Comparison of ENCODE assay signal across 8 cellular contexts in genomic region chr2:197378494-197378972, GRCh38. TPM values are rescaled to one million over a fixed set of nuclear protein-coding genes. Genes with fewer than 3 reads are reported as not detected.
DNase-seq lines count a peak whose midpoint lies in the region; ATAC-seq and TF ChIP-seq lines count a peak whose summit lies in the region.

No MANE protein-coding gene starts in this region.

- H3K36me3 Mint-ChIP-seq in CD4-positive, CD25-positive, alpha-beta regulatory T cell: no peaks in the 10 kb centered on the region
- no peaks in the 10 kb centered on the region for H3K36me3 Mint-ChIP-seq in activated CD4-positive, alpha-beta memory T cell treated with anti-CD3 and anti-CD28 coated beads for 36 hours
- H3K36me3 Mint-ChIP-seq in mesothelial cell of epicardium: no peaks in the 10 kb centered on the region

- POLR2A ChIA-PET in activated CD4-positive, alpha-beta memory T cell treated with anti-CD3 and anti-CD28 coated beads for 36 hours (lab: Charles Lee): no interaction called here

- H3K36me3 ChIP-seq in CD4-positive, CD25-positive, alpha-beta regulatory T cell (ENCODE audit: control insufficient read depth, insufficient read depth, low read length): no peaks in the 10 kb centered on the region

- intact Hi-C loops in activated CD4-positive, alpha-beta memory T cell treated with anti-CD3 and anti-CD28 coated beads for 36 hours (cut with micrococcal nuclease): loop anchor here (1.0 to 5.0 kb wide), 7 partner anchors 66 to 628 kb away; partner anchors contain the start of gene ANKRD44

- H3K27ac ChIP-seq in CD4-positive, CD25-positive, alpha-beta regulatory T cell (ENCODE audit: insufficient read depth, low read length, poor library complexity, severe bottlenecking): no peak overlapping the region

- peaks cover 20% of the 10 kb centered on the region for H3K27me3 Mint-ChIP-seq in CD4-positive, CD25-positive, alpha-beta regulatory T cell
- peaks cover 4% of the 10 kb centered on the region for H3K27me3 Mint-ChIP-seq in activated CD4-positive, alpha-beta memory T cell treated with anti-CD3 and anti-CD28 coated beads for 36 hours
- peaks cover 3% of the 10 kb centered on the region for H3K27me3 Mint-ChIP-seq in mesothelial cell of epicardium (ENCODE audit: low read depth)

- H3K9me3 Mint-ChIP-seq in CD4-positive, CD25-positive, alpha-beta regulatory T cell: no peaks in the 10 kb centered on the region
- H3K9me3 Mint-ChIP-seq in activated CD4-positive, alpha-beta memory T cell treated with anti-CD3 and anti-CD28 coated beads for 36 hours: no peaks in the 10 kb centered on the region
- no peaks in the 10 kb centered on the region for H3K9me3 Mint-ChIP-seq in mesothelial cell of epicardium

- no peaks in the 10 kb centered on the region for H3K9me3 ChIP-seq in CD4-positive, CD25-positive, alpha-beta regulatory T cell (ENCODE audit: control insufficient read depth in 2 of 2, low read length in 2 of 2)

- peaks cover 5 to 11% (median 6%) of the 10 kb centered on the region in 4 donors for H3K4me1 Mint-ChIP-seq in CD4-positive, CD25-positive, alpha-beta regulatory T cell
- H3K4me1 Mint-ChIP-seq in activated CD4-positive, alpha-beta memory T cell treated with anti-CD3 and anti-CD28 coated beads for 36 hours (ENCODE audit: low read depth): peaks cover 15% of the 10 kb centered on the region
- H3K4me1 Mint-ChIP-seq in mesothelial cell of epicardium: peaks cover 12% of the 10 kb centered on the region

- H3K4me3 ChIP-seq in CD4-positive, CD25-positive, alpha-beta regulatory T cell (ENCODE audit: low read depth, low read length): no peak overlapping the region

- CTCF ChIA-PET in activated CD4-positive, alpha-beta memory T cell treated with anti-CD3 and anti-CD28 coated beads for 36 hours (lab: Charles Lee): interaction anchor here (0.7 to 5.5 kb wide), 14 partner anchors 44 to 579 kb away, joined by 3 to 42 read pairs (median 4); partner anchors contain the start of gene GTF3C3

- peak overlapping the region in 1 of 3 donors; percentile 60 for H3K27ac Mint-ChIP-seq in CD4-positive, CD25-positive, alpha-beta regulatory T cell
- H3K27ac Mint-ChIP-seq in activated CD4-positive, alpha-beta memory T cell treated with anti-CD3 and anti-CD28 coated beads for 36 hours: no peak overlapping the region
- H3K27ac Mint-ChIP-seq in mesothelial cell of epicardium: peak overlapping the region; percentile 31

- H3K4me1 ChIP-seq in CD4-positive, CD25-positive, alpha-beta regulatory T cell (ENCODE audit: control insufficient read depth, insufficient read depth, low read length, poor library complexity, severe bottlenecking): peaks cover 3% of the 10 kb centered on the region

- H3K4me3 Mint-ChIP-seq in CD4-positive, CD25-positive, alpha-beta regulatory T cell: no peak overlapping the region
- no peak overlapping the region for H3K4me3 Mint-ChIP-seq in activated CD4-positive, alpha-beta memory T cell treated with anti-CD3 and anti-CD28 coated beads for 36 hours
- H3K4me3 Mint-ChIP-seq in mesothelial cell of epicardium: no peak overlapping the region

- peak; percentile 42 to 70 (median 65) for DNase-seq in CD4-positive, CD25-positive, alpha-beta regulatory T cell
- DNase-seq in HCEC 1CT: peak; percentile 19
- DNase-seq in NCI-H510A treated with DMSO at 0.1 percent for 48 hours (lab: John Stamatoyannopoulos, UW): peak; percentile 83
- DNase-seq in activated CD4-positive, alpha-beta memory T cell treated with anti-CD3 and anti-CD28 coated beads for 36 hours: peak; percentile 72
- peak; percentile 50 for DNase-seq in effector CD4-positive, alpha-beta T cell
- DNase-seq in mesothelial cell of epicardium (ENCODE audit: low spot score in 2 of 2, unreplicated experiment in 2 of 2): peak; percentile 24 to 65
- DNase-seq in stimulated activated CD8-positive, alpha-beta memory T cell treated with anti-CD3 and anti-CD28 coated beads, Interleukin-2, amount 100 ng/mL, for 48 hours (ENCODE audit: low read depth in 2 of 2): peak; percentile 23 to 29

- H3K27me3 ChIP-seq in CD4-positive, CD25-positive, alpha-beta regulatory T cell (ENCODE audit: control insufficient read depth, insufficient read depth, low read length): no peaks in the 10 kb centered on the region

- ATAC-seq in CD4-positive, CD25-positive, alpha-beta regulatory T cell (ENCODE audit: low read depth in 2 of 2): peak; percentile 47 to 76
- ATAC-seq in GM19328 (IDR thresholded peaks at IDR 0.05; ENCODE audit: unreplicated experiment): no peak

- peak; percentile 82 for TF ChIP-seq CTCF in mesothelial cell of epicardium (IDR thresholded peaks at IDR 0.05; ENCODE audit: unreplicated experiment)

RNA-seq across cellular contexts. Expression of gene SF3B1, which starts 56.3 kb away (rescaled TPM):
- 662 TPM for total RNA-seq in CD4-positive, CD25-positive, alpha-beta regulatory T cell
- 100 to 1,000 TPM; 136 to 197 (median 164) TPM for polyA plus RNA-seq in CD4-positive, CD25-positive, alpha-beta regulatory T cell
- 100 to 1,000 TPM; 228 to 245 TPM for total RNA-seq in activated CD4-positive, alpha-beta memory T cell treated with anti-CD3 and anti-CD28 coated beads for 36 hours
- total RNA-seq in mesothelial cell of epicardium: 404 to 422 TPM (median 414 TPM) in 3 replicates

Comparison
In these comparisons a context has a peak if more than half of its experiments do, and no peak if none do; other contexts are left out.
1. DNase-seq: peak in every context shown above with its lines; median percentile 83 in NCI-H510A treated with DMSO at 0.1 percent for 48 hours; 72 in activated CD4-positive, alpha-beta memory T cell treated with anti-CD3 and anti-CD28 coated beads for 36 hours; 65 in CD4-positive, CD25-positive, alpha-beta regulatory T cell; 50 in effector CD4-positive, alpha-beta T cell; 44 in mesothelial cell of epicardium; 26 in stimulated activated CD8-positive, alpha-beta memory T cell treated with anti-CD3 and anti-CD28 coated beads, Interleukin-2, amount 100 ng/mL, for 48 hours; 19 in HCEC 1CT.